7 cellular contexts compared by ENCODE assay signal in the genomic region with DNA sequence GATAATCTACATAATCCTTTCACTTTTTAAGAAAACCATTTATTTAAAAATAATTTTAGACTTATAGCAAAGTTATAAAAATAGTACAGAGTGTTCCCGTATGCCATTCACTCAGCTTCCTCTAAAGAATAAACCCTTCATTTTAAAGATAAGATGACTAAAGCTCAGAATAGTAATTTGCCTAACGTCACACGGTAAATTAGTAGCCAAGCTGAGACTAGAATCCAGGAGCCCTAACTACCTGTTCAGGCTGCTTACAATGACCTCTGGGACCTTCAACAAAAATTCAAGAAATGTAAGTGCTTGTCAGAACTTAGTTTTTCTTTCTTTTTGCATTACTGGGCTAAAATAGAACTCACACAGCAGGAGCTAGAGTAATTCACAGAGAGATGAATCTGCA. TPM values are rescaled to one million over a fixed set of nuclear protein-coding genes. Genes with fewer than 3 reads are reported as not detected.
DNase-seq lines count a peak whose midpoint lies in the region; ATAC-seq and TF ChIP-seq lines count a peak whose summit lies in the region.
"Not testable (repeated sequence)": the region's sequence is repeated elsewhere in the genome, so short reads cannot be mapped to it uniquely, and the experiment has no call there.

No MANE protein-coding gene starts in this region.

- H3K9me2 ChIP-seq in GM23248 (ENCODE audit: insufficient read depth) = not testable (repeated sequence)

- H3K9me3 ChIP-seq in GM23248 (ENCODE audit: low read depth); body of pancreas; gastroesophageal sphincter; left ventricle myocardium inferior (replicated peaks); left lung; naive thymus-derived CD4-positive, alpha-beta T cell (ENCODE audit: control insufficient read depth in 2 of 3, low read length in 3 of 3); skeletal muscle tissue (ENCODE audit: control insufficient read depth in 3 of 3, low read length in 3 of 3): not testable (repeated sequence)

- not testable (repeated sequence) for TF ChIP-seq CTCF in body of pancreas (IDR thresholded peaks at IDR 0.05); gastroesophageal sphincter (IDR thresholded peaks at IDR 0.05); left ventricle myocardium inferior (IDR thresholded peaks at IDR 0.05; ENCODE audit: borderline replicate concordance); left lung (IDR thresholded peaks at IDR 0.05)

- not testable (repeated sequence) for H3K79me2 ChIP-seq in GM23248 (ENCODE audit: insufficient read depth)

- H3K27ac ChIP-seq in GM23248 = peak overlapping the region; percentile 43; the same call in 1 of the 2 replicates
- H3K27ac ChIP-seq in body of pancreas; left lung; naive thymus-derived CD4-positive, alpha-beta T cell (ENCODE audit: low read depth, low read length): not testable (repeated sequence)
- H3K27ac ChIP-seq in gastroesophageal sphincter = peak overlapping the region in 1 of 4 donors; percentile 76
- H3K27ac ChIP-seq in left ventricle myocardium inferior (replicated peaks) = peak overlapping the region; percentile 77
- H3K27ac ChIP-seq in skeletal muscle tissue (ENCODE audit: low read depth, low read length) = peak overlapping the region; percentile 65

- H3K27me3 ChIP-seq in GM23248 (replicated peaks; ENCODE audit: insufficient read depth); body of pancreas; gastroesophageal sphincter; left ventricle myocardium inferior (ENCODE audit: low read depth); left lung; naive thymus-derived CD4-positive, alpha-beta T cell (ENCODE audit: control insufficient read depth in 2 of 2, insufficient read depth in 2 of 2, low read length in 2 of 2); skeletal muscle tissue (ENCODE audit: control insufficient read depth in 3 of 3, insufficient read depth in 3 of 3, low read length in 3 of 3): not testable (repeated sequence)

- H3K9ac ChIP-seq in GM23248; skeletal muscle tissue (ENCODE audit: low read depth in 1 of 3, low read length in 3 of 3): not testable (repeated sequence)

- H3K36me3 Mint-ChIP-seq in naive thymus-derived CD4-positive, alpha-beta T cell = not testable (repeated sequence)

- not testable (repeated sequence) for TF ChIP-seq EP300 in gastroesophageal sphincter (IDR thresholded peaks at IDR 0.05)

- H3K27me3 Mint-ChIP-seq in naive thymus-derived CD4-positive, alpha-beta T cell = not testable (repeated sequence)

- H3K4me3 Mint-ChIP-seq in naive thymus-derived CD4-positive, alpha-beta T cell = not testable (repeated sequence)

- ATAC-seq in body of pancreas (peak; percentile 64), gastroesophageal sphincter (peak; percentile 8), left lung (peak; percentile 75)
- peak; percentile 6 for ATAC-seq in naive thymus-derived CD4-positive, alpha-beta T cell

- TF ChIP-seq POLR2A in body of pancreas (IDR thresholded peaks at IDR 0.05); gastroesophageal sphincter (IDR thresholded peaks at IDR 0.05): not testable (repeated sequence)

- not testable (repeated sequence) for H3K4me2 ChIP-seq in GM23248 (ENCODE audit: unreplicated experiment)

- not testable (repeated sequence) for H2AFZ ChIP-seq in GM23248

- H3K36me3 ChIP-seq in GM23248 (ENCODE audit: low read depth); body of pancreas (replicated peaks in 1 of 2; ENCODE audit: insufficient read depth in 1 of 2, low read depth in 2 of 2); gastroesophageal sphincter; left ventricle myocardium inferior; left lung; naive thymus-derived CD4-positive, alpha-beta T cell (ENCODE audit: control insufficient read depth in 2 of 3, insufficient read depth in 3 of 3, low read length in 3 of 3); skeletal muscle tissue (ENCODE audit: control insufficient read depth in 3 of 3, insufficient read depth in 3 of 3, low read length in 3 of 3): not testable (repeated sequence)

- not testable (repeated sequence) for H3K4me3 ChIP-seq in GM23248; body of pancreas; gastroesophageal sphincter; left ventricle myocardium inferior; left lung; naive thymus-derived CD4-positive, alpha-beta T cell (ENCODE audit: low read length); skeletal muscle tissue (ENCODE audit: low read length in 3 of 3)

- H3K4me1 Mint-ChIP-seq in naive thymus-derived CD4-positive, alpha-beta T cell = not testable (repeated sequence)

- H3F3A ChIP-seq in GM23248 (ENCODE audit: insufficient read depth) = not testable (repeated sequence)

- CTCF ChIA-PET in naive thymus-derived CD4-positive, alpha-beta T cell (lab: Charles Lee) = not testable (repeated sequence)

- intact Hi-C loops in body of pancreas (cut with DNase I); left ventricle myocardium inferior (cut with micrococcal nuclease); left lung (cut with DNase I); naive thymus-derived CD4-positive, alpha-beta T cell (cut with micrococcal nuclease): not testable (repeated sequence)

- no CpG with 5 or more reads among the region's 3 CpGs for WGBS in GM23248 (ENCODE audit: low coverage in 1 of 2, low lambda C conversion rate in 2 of 2, missing lambda C conversion rate in 2 of 2), 2 experiments
- WGBS in body of pancreas, 2 donors = no CpG with 5 or more reads among the region's 3 CpGs
- WGBS in gastroesophageal sphincter (ENCODE audit: low coverage in 1 of 2), 2 donors = no CpG with 5 or more reads among the region's 3 CpGs

- not testable (repeated sequence) for H4K20me1 ChIP-seq in GM23248 (ENCODE audit: insufficient read depth)

- POLR2A ChIA-PET in naive thymus-derived CD4-positive, alpha-beta T cell (lab: Charles Lee) = not testable (repeated sequence)

- not testable (repeated sequence) for H3K9me3 Mint-ChIP-seq in naive thymus-derived CD4-positive, alpha-beta T cell

- not testable (repeated sequence) for H3K4me1 ChIP-seq in GM23248 (ENCODE audit: insufficient read depth); body of pancreas; gastroesophageal sphincter; left ventricle myocardium inferior; left lung; naive thymus-derived CD4-positive, alpha-beta T cell (ENCODE audit: control insufficient read depth in 2 of 2, insufficient read depth in 2 of 2, low read length in 2 of 2); skeletal muscle tissue (ENCODE audit: control insufficient read depth in 3 of 3, insufficient read depth in 3 of 3, low read length in 3 of 3)

- DNase-seq in GM23248; body of pancreas; left ventricle myocardium inferior; left lung; naive thymus-derived CD4-positive, alpha-beta T cell: not testable (repeated sequence)

- not testable (repeated sequence) for H3K27ac Mint-ChIP-seq in naive thymus-derived CD4-positive, alpha-beta T cell

- in situ Hi-C loops in GM23248 (cut with MboI) = not testable (repeated sequence)

RNA-seq across cellular contexts. Expression of gene PDE4DIP, which starts 56.5 kb away (rescaled TPM):
- 115 and 149 TPM in 2 replicates for total RNA-seq in GM23248 (2014; rRNA removed; shearing (Covaris generic))
- 116 and 128 TPM in 2 replicates for polyA plus RNA-seq in GM23248 (2016; fragmentation: Nextera tagmentation; extraction: Ambion mirVana)
- total RNA-seq in body of pancreas (10 to 100 TPM; 36.6 to 49.8 TPM), gastroesophageal sphincter (100 to 1,000 TPM; 170 to 293 (median 218) TPM), left ventricle myocardium inferior (2,016 TPM), left lung (100 to 1,000 TPM; 132 to 139 TPM), skeletal muscle tissue (605 TPM)
- 10 to 100 TPM; 37.0 to 73.9 (median 44.6) TPM for total RNA-seq in naive thymus-derived CD4-positive, alpha-beta T cell
- 10 to 100 TPM; 14.5 to 29.0 TPM for polyA plus RNA-seq in naive thymus-derived CD4-positive, alpha-beta T cell

Comparison
In these comparisons a context has a peak if more than half of its experiments do, and no peak if none do; other contexts are left out.
1. ATAC-seq: peak in every context shown above with its lines; median percentile 75 in left lung; 64 in body of pancreas; 8 in gastroesophageal sphincter; 6 in naive thymus-derived CD4-positive, alpha-beta T cell.